8 cellular contexts compared by ENCODE assay signal in the genomic region with DNA sequence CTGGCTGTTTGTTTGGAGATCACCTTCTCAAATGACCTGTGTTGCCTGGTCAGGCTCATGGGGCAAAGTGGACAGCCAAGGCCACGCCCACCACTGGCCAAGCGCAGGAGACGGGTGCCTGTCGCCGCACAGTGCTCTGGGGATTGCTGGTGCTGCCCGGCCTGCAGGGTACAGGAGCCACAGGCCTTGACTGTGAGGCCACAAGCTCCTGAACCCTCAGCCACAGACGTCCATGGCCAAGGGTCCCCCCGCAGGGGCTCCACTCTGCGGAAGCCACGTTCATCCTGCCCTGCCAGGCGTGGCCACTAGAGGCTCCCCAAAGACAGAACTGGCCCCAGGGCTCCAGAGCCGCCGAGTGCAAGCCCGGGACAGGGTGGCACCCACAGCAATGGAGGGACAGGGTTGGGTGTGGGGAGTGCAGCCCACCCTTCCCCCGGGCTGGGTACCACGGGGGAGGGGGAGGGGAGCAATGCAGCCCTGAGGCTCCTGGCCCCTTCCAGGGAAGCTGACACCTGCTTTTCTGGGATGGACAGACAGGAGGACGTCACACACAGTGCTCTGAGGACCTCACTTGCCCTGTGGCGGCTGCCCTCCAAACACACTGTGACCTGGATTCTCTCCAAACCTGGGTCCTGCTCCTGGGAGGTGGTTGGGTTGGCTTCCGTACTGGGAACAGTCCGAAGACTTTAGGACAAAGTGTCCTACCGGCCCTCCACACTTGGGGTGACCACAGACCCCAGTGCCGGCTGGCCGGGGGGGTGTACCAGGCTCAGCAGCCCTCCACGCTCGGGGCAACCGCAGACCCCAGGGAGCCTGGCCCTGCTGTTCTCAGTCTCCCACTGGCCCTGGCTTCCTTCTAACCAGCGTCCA. TPM values are rescaled to one million over a fixed set of nuclear protein-coding genes. Genes with fewer than 3 reads are reported as not detected.
DNase-seq lines count a peak whose midpoint lies in the region; ATAC-seq, FAIRE-seq and TF ChIP-seq lines count a peak whose summit lies in the region.

No MANE protein-coding gene starts in this region.

- peak; percentile 62 for DNase-seq in SIG-M5 treated with dmso at 0.1 percent for 504 hours (lab: John Stamatoyannopoulos, UW; ENCODE audit: unreplicated experiment)
- DNase-seq in SIG-M5 (lab: John Stamatoyannopoulos, UW): no peak
- DNase-seq in NCI-H748 treated with DMSO at 0.1 percent for 48 hours (lab: John Stamatoyannopoulos, UW): peak; percentile 84
- DNase-seq in activated CD8-positive, alpha-beta memory T cell treated with anti-CD3 and anti-CD28 coated beads, Interleukin-2, amount 50 U/mL, for 1 hour (ENCODE audit: extremely low read depth): peak; percentile 31
- DNase-seq in endothelial cell of umbilical vein (ENCODE audit: low read depth, low spot score): peak; percentile 52
- peak; percentile 65 for DNase-seq in mucosa of gallbladder (ENCODE audit: low spot score)
- DNase-seq in stimulated activated CD8-positive, alpha-beta memory T cell treated with anti-CD3 and anti-CD28 coated beads, Interleukin-7, amount 100 ng/mL, for 1 hour (ENCODE audit: low read depth in 2 of 2): peak; percentile 34 to 41

- peak; percentile 81 for FAIRE-seq in endothelial cell of umbilical vein (lab: Jason Lieb, UNC)

- H2AFZ ChIP-seq in endothelial cell of umbilical vein (ENCODE audit: low read depth, low read length): peak overlapping the region; percentile 31

- intact Hi-C loops in endothelial cell of umbilical vein (cut with micrococcal nuclease): loop anchor here (2.0 to 10.0 kb wide), 2 partner anchors 231 to 357 kb away; no protein-coding TSS in a partner anchor

- peak; percentile 83 to 95 for TF ChIP-seq CTCF in endothelial cell of umbilical vein (IDR thresholded peaks at IDR 0.05; ENCODE audit: extremely low read depth in 1 of 2, insufficient read depth in 1 of 2, low read depth in 1 of 2, low read length in 2 of 2)

- no TSS peak for BruUV-seq in endothelial cell of umbilical vein (replicated peaks; lab: Mats Ljungman, UMichigan)

- peak; percentile 68 for ATAC-seq in HG03432 (IDR thresholded peaks at IDR 0.05; ENCODE audit: unreplicated experiment)

- dilution Hi-C loops in endothelial cell of umbilical vein (cut with MboI; ENCODE audit: extremely low pct_ligation_motif_present, low sequenced_read_pairs): no loop called here

- no peak overlapping the region for H3K9ac ChIP-seq in endothelial cell of umbilical vein (replicated peaks; ENCODE audit: extremely low read depth, insufficient read depth, low read length)

- no peaks in the 10 kb centered on the region for H3K9me3 ChIP-seq in endothelial cell of umbilical vein (replicated peaks; ENCODE audit: control insufficient read depth, insufficient read depth, low read length)

- no peak for TF ChIP-seq POLR2A in endothelial cell of umbilical vein (IDR thresholded peaks at IDR 0.05; ENCODE audit: low read depth, low read length)

- no peaks in the 10 kb centered on the region for H3K36me3 ChIP-seq in endothelial cell of umbilical vein (ENCODE audit: control insufficient read depth in 2 of 2, extremely low read depth in 1 of 2, insufficient read depth in 2 of 2, low read length in 2 of 2)

- no peak overlapping the region for H3K4me3 ChIP-seq in endothelial cell of umbilical vein (replicated peaks in 1 of 3; ENCODE audit: insufficient read depth in 1 of 3, low read depth in 1 of 3, low read length in 3 of 3)

- no peak overlapping the region for H3K27ac ChIP-seq in endothelial cell of umbilical vein (ENCODE audit: insufficient read depth, low read depth, low read length)

- no peaks in the 10 kb centered on the region for H3K79me2 ChIP-seq in endothelial cell of umbilical vein (ENCODE audit: control insufficient read depth, insufficient read depth, low read length)

- no peaks in the 10 kb centered on the region for H4K20me1 ChIP-seq in endothelial cell of umbilical vein (replicated peaks; ENCODE audit: control insufficient read depth, extremely low read depth, insufficient read depth, low read length)

- no peaks in the 10 kb centered on the region for H3K9me1 ChIP-seq in endothelial cell of umbilical vein (replicated peaks; ENCODE audit: control insufficient read depth, extremely low read depth, insufficient read depth, low read length)

- H3K27me3 ChIP-seq in endothelial cell of umbilical vein (ENCODE audit: control insufficient read depth in 2 of 2, insufficient read depth in 2 of 2, low read length in 2 of 2): no peaks in the 10 kb centered on the region

- POLR2A ChIA-PET in endothelial cell of umbilical vein (lab: Charles Lee): no interaction called here

- no peak overlapping the region for H3K4me2 ChIP-seq in endothelial cell of umbilical vein (ENCODE audit: insufficient read depth, low read length)

- no peaks in the 10 kb centered on the region for H3K4me1 ChIP-seq in endothelial cell of umbilical vein (ENCODE audit: control insufficient read depth, extremely low read depth, insufficient read depth, low read length)

- CTCF ChIA-PET in endothelial cell of umbilical vein (lab: Charles Lee): interaction anchor here (1.4 to 6.0 kb wide), 2 partner anchors 14 to 231 kb away, joined by 4 to 101 read pairs; no protein-coding TSS in a partner anchor

TF ChIP-seq in endothelial cell of umbilical vein, 7 proteins besides CTCF, POLR2A, EP300 and RAD21:
- TF ChIP-seq GATA2 (IDR thresholded peaks at IDR 0.05; ENCODE audit: insufficient read depth, insufficient read length, low read depth, low read length): no peak
- no peak for TF ChIP-seq JUN (IDR thresholded peaks at IDR 0.05; ENCODE audit: borderline replicate concordance, insufficient read depth, insufficient read length, low read depth)
- TF ChIP-seq MYC (IDR thresholded peaks at IDR 0.05; ENCODE audit: low read depth, low read length): no peak
- TF ChIP-seq EZH2 (IDR thresholded peaks at IDR 0.05; ENCODE audit: borderline replicate concordance, low read depth, low read length, severe bottlenecking): no peak
- TF ChIP-seq, protein P1, sequence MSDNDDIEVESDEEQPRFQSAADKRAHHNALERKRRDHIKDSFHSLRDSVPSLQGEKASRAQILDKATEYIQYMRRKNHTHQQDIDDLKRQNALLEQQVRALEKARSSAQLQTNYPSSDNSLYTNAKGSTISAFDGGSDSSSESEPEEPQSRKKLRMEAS (IDR thresholded peaks at IDR 0.05; ENCODE audit: insufficient read depth, insufficient read length): no peak
- no peak for TF ChIP-seq FOS (IDR thresholded peaks at IDR 0.05; ENCODE audit: borderline replicate concordance, insufficient read depth, low read length)
- no peak for TF ChIP-seq POLR2AphosphoS5 (IDR thresholded peaks at IDR 0.05; ENCODE audit: insufficient read depth, low read depth, low read length)

RNA-seq across cellular contexts. Expression of a gene that starts 21.5 kb away (rescaled TPM):
- 0.07 and 0.09 TPM in 2 replicates for total RNA-seq in endothelial cell of umbilical vein
- polyA plus RNA-seq in endothelial cell of umbilical vein: 0.04 and 0.08 TPM in 2 replicates
- 0.04 and 0.05 TPM in 2 replicates for polyA plus RNA-seq in endothelial cell of umbilical vein (2011; cell fraction: cytosol; rRNA removed)
- polyA plus RNA-seq in endothelial cell of umbilical vein (2011; cell fraction: nucleus; rRNA removed): 0.04 and 0.06 TPM in 2 replicates
- polyA plus RNA-seq in endothelial cell of umbilical vein (2012): 0.12 and 0.14 TPM in 2 replicates
- 0.11 TPM in 1 of 2 replicates, not detected in the other for polyA minus RNA-seq in endothelial cell of umbilical vein
- 0.31 TPM for polyA minus RNA-seq in endothelial cell of umbilical vein (2011; cell fraction: cytosol; rRNA and poly(A)+ RNA removed)
- polyA minus RNA-seq in endothelial cell of umbilical vein (2011; cell fraction: nucleus; rRNA and poly(A)+ RNA removed): 0.05 TPM in 1 of 2 replicates, not detected in the other
- 9.9 TPM for total RNA-seq in mucosa of gallbladder

RNA-seq across cellular contexts. Expression of a gene that starts 59.6 kb away (rescaled TPM):
- total RNA-seq in endothelial cell of umbilical vein: 9.5 and 9.6 TPM in 2 replicates
- polyA plus RNA-seq in endothelial cell of umbilical vein: 2.5 and 2.9 TPM in 2 replicates
- polyA plus RNA-seq in endothelial cell of umbilical vein (2011; cell fraction: cytosol; rRNA removed): 3.1 and 3.6 TPM in 2 replicates
- polyA plus RNA-seq in endothelial cell of umbilical vein (2011; cell fraction: nucleus; rRNA removed): 9.5 and 10.5 TPM in 2 replicates
- 1.3 and 2.9 TPM in 2 replicates for polyA plus RNA-seq in endothelial cell of umbilical vein (2012)
- polyA minus RNA-seq in endothelial cell of umbilical vein: 4.4 and 5.9 TPM in 2 replicates
- polyA minus RNA-seq in endothelial cell of umbilical vein (2011; cell fraction: cytosol; rRNA and poly(A)+ RNA removed): 52.2 TPM
- 7.2 and 9.5 TPM in 2 replicates for polyA minus RNA-seq in endothelial cell of umbilical vein (2011; cell fraction: nucleus; rRNA and poly(A)+ RNA removed)
- 26.7 TPM for total RNA-seq in mucosa of gallbladder
